17 cellular contexts compared by ENCODE assay signal in the genomic region with DNA sequence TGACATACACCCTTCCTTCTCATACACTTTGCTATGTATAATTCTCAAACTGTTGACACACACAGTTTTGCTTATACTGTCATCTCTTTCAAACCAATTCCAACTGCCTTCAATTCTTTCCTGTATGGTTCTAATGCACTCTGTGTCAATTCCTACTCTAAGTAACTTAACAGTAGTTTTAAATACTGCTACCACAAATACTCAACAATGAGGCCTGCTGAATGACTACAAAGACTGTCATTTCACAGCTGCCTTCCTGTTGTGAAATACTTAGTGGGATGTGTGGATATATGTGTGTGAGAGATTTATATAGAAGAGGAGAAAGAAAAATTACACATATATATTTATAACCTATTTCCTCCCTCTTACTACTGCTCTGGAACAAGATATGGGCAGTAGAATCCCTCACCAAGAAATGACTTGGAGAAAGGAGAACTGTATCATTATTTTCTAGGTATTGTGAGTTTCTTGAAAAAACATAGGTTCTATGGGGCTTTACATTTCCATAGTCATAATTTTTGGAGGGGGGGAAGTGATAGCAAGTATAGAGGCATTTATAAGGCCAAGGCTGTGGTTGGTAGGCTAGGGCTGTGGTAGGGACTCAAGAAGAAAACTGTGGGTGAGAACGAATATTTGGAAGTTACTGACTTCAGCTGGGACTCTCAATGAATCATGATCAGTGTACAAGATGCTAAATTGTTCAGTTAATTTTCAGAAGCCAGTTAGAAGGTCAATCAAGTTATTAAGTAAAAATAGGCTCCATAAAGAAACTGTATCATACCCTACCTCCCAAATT.
DNase-seq lines count a peak whose midpoint lies in the region; ATAC-seq and TF ChIP-seq lines count a peak whose summit lies in the region.
"Had no signal": no experiment of that assay in that cellular context is flagged by ENCODE, and none has a peak within 500 bp of the region (broad histone marks: within the 10 kb centered on the region; RNA-seq: fewer than 3 reads in every experiment).

No MANE protein-coding gene starts in this region.

- H2AFZ ChIP-seq in smooth muscle cell (ENCODE audit: low read depth) = no peak overlapping the region

- H3K9me3 Mint-ChIP-seq in activated T-cell treated with anti-CD3 and anti-CD28 coated beads, Interleukin-2, amount 50 U/mL, for 72 hours = peaks cover 0 to 3% of the 10 kb centered on the region in 2 donors
- no peaks in the 10 kb centered on the region for H3K9me3 Mint-ChIP-seq in activated T-cell treated with anti-CD3 and anti-CD28 coated beads, Interleukin-2, amount 50 U/mL, for 4 hours

- H3K27me3 Mint-ChIP-seq in activated T-cell treated with anti-CD3 and anti-CD28 coated beads, Interleukin-2, amount 50 U/mL, for 72 hours (ENCODE audit: low read depth) = no peaks in the 10 kb centered on the region
- H3K27me3 Mint-ChIP-seq in T-helper 17 cell = no peaks in the 10 kb centered on the region
- H3K27me3 Mint-ChIP-seq in activated T-cell treated with anti-CD3 and anti-CD28 coated beads, Interleukin-2, amount 50 U/mL, for 4 hours (ENCODE audit: low read depth) = no peaks in the 10 kb centered on the region
- H3K27me3 Mint-ChIP-seq: stimulated activated memory B cell treated with anti-CD40 and anti-IgM and Interleukin-4, amounts not matched to agents 10 μg/mL and 1 μg/mL and 100 μg/mL, for 72 hours had no signal

- WGBS in smooth muscle cell (ENCODE audit: low lambda C conversion rate) = 76% methylated on average over 1 of the region's 1 CpG

- TF ChIP-seq CTCF in smooth muscle cell (IDR thresholded peaks at IDR 0.05; ENCODE audit: borderline replicate concordance, insufficient read depth, poor library complexity, severe bottlenecking) = no peak

- peak overlapping the region; percentile 76 for H3K27ac ChIP-seq in smooth muscle cell (ENCODE audit: low read depth)
- H3K27ac ChIP-seq: pancreas, uterus, WERI-Rb-1 had no signal

- peak overlapping the region; percentile 5 for H3K27ac Mint-ChIP-seq in activated T-cell treated with anti-CD3 and anti-CD28 coated beads, Interleukin-2, amount 50 U/mL, for 72 hours
- peak overlapping the region; percentile 6 for H3K27ac Mint-ChIP-seq in T-helper 17 cell
- H3K27ac Mint-ChIP-seq: stimulated activated memory B cell treated with anti-CD40 and anti-IgM and Interleukin-4, amounts not matched to agents 10 μg/mL and 1 μg/mL and 100 μg/mL, for 72 hours had no signal

- no peaks in the 10 kb centered on the region for H3F3A ChIP-seq in smooth muscle cell (ENCODE audit: low read depth)

- H3K9ac ChIP-seq in smooth muscle cell (ENCODE audit: low read depth) = peak overlapping the region; percentile 13
- H3K9ac ChIP-seq: SK-N-SH had no signal

- DNase-seq in activated T-cell treated with anti-CD3 and anti-CD28 coated beads, Interleukin-2, amount 50 U/mL, for 72 hours = no peak
- no peak for DNase-seq in activated T-cell treated with anti-CD3 and anti-CD28 coated beads, Interleukin-2, amount 50 U/mL, for 48 hours
- DNase-seq in T-helper 17 cell = no peak
- peak; percentile 31 for DNase-seq in fibroblast of peridontal ligament (ENCODE audit: extremely low read depth)
- DNase-seq in smooth muscle cell (lab: John Stamatoyannopoulos, UW; ENCODE audit: unreplicated experiment) = no peak
- DNase-seq in activated T-cell treated with anti-CD3 and anti-CD28 coated beads, Interleukin-2, amount 50 U/mL, for 4 hours = no peak
- no peak for DNase-seq in pons (ENCODE audit: low spot score)
- DNase-seq: activated T-cell treated with anti-CD3 and anti-CD28 coated beads for 4 hours, anterior cingulate cortex, NCI-H2029, pancreas, SK-N-SH, uterus, WERI-Rb-1 had no signal

- peaks cover 25% of the 10 kb centered on the region for H3K36me3 ChIP-seq in smooth muscle cell (ENCODE audit: low read depth)
- H3K36me3 ChIP-seq: uterus had no signal

- H3K9me3 ChIP-seq in T-helper 17 cell (ENCODE audit: control insufficient read depth, low read length, poor library complexity, severe bottlenecking) (no peaks in the 10 kb centered on the region), smooth muscle cell (replicated peaks; ENCODE audit: low read depth) (no peaks in the 10 kb centered on the region)
- H3K9me3 ChIP-seq: pancreas, SK-N-SH, uterus had no signal

- no peaks in the 10 kb centered on the region for H4K20me1 ChIP-seq in smooth muscle cell (ENCODE audit: low read depth)

- peak in 1 of 2 donors; percentile 55 for ATAC-seq in activated T-cell treated with anti-CD3 and anti-CD28 coated beads, Interleukin-2, amount 50 U/mL, for 72 hours (replicated peaks in 1 of 2)
- ATAC-seq in T-helper 17 cell = no peak
- ATAC-seq in HG03342 (IDR thresholded peaks at IDR 0.05; ENCODE audit: unreplicated experiment) = no peak
- ATAC-seq in activated T-cell treated with anti-CD3 and anti-CD28 coated beads, Interleukin-2, amount 50 U/mL, for 4 hours = no peak
- ATAC-seq: HCT116; pancreas; stimulated activated memory B cell treated with anti-CD40 and anti-IgM and Interleukin-4, amounts not matched to agents 10 μg/mL and 1 μg/mL and 100 μg/mL, for 72 hours had no signal

- peak overlapping the region; percentile 29 for H3K4me2 ChIP-seq in smooth muscle cell
- H3K4me2 ChIP-seq: SK-N-SH had no signal

- H3K4me3 ChIP-seq in smooth muscle cell = no peak overlapping the region
- H3K4me3 ChIP-seq: pancreas, uterus had no signal

- no peaks in the 10 kb centered on the region for H3K4me1 Mint-ChIP-seq in activated T-cell treated with anti-CD3 and anti-CD28 coated beads, Interleukin-2, amount 50 U/mL, for 72 hours (ENCODE audit: low read depth)
- H3K4me1 Mint-ChIP-seq in T-helper 17 cell = peaks cover 4% of the 10 kb centered on the region
- H3K4me1 Mint-ChIP-seq in activated T-cell treated with anti-CD3 and anti-CD28 coated beads, Interleukin-2, amount 50 U/mL, for 4 hours (ENCODE audit: low read depth) = no peaks in the 10 kb centered on the region
- H3K4me1 Mint-ChIP-seq: stimulated activated memory B cell treated with anti-CD40 and anti-IgM and Interleukin-4, amounts not matched to agents 10 μg/mL and 1 μg/mL and 100 μg/mL, for 72 hours had no signal

- no peaks in the 10 kb centered on the region for H3K4me1 ChIP-seq in smooth muscle cell (ENCODE audit: low read depth)
- H3K4me1 ChIP-seq: pancreas, uterus had no signal

- no peak overlapping the region for H3K4me3 Mint-ChIP-seq in activated T-cell treated with anti-CD3 and anti-CD28 coated beads, Interleukin-2, amount 50 U/mL, for 72 hours
- no peak overlapping the region for H3K4me3 Mint-ChIP-seq in T-helper 17 cell
- no peak overlapping the region for H3K4me3 Mint-ChIP-seq in activated T-cell treated with anti-CD3 and anti-CD28 coated beads, Interleukin-2, amount 50 U/mL, for 4 hours
- H3K4me3 Mint-ChIP-seq: stimulated activated memory B cell treated with anti-CD40 and anti-IgM and Interleukin-4, amounts not matched to agents 10 μg/mL and 1 μg/mL and 100 μg/mL, for 72 hours had no signal

- H3K79me2 ChIP-seq in smooth muscle cell (ENCODE audit: low read depth) = no peaks in the 10 kb centered on the region

- H3K27me3 ChIP-seq in smooth muscle cell (ENCODE audit: low read depth) = no peaks in the 10 kb centered on the region
- H3K27me3 ChIP-seq: pancreas, uterus had no signal

- peaks cover 10 to 26% of the 10 kb centered on the region in 2 donors for H3K36me3 Mint-ChIP-seq in activated T-cell treated with anti-CD3 and anti-CD28 coated beads, Interleukin-2, amount 50 U/mL, for 72 hours (ENCODE audit: insufficient read depth in 2 of 2)
- H3K36me3 Mint-ChIP-seq in T-helper 17 cell (ENCODE audit: low read depth) = peaks cover 20% of the 10 kb centered on the region
- H3K36me3 Mint-ChIP-seq in activated T-cell treated with anti-CD3 and anti-CD28 coated beads, Interleukin-2, amount 50 U/mL, for 4 hours (ENCODE audit: insufficient read depth) = peaks cover 54% of the 10 kb centered on the region
